ENCODE assay signal across 18 cellular contexts in genomic region chr11:17554487-17554886, GRCh38. TPM values are rescaled to one million over a fixed set of nuclear protein-coding genes. Genes with fewer than 3 reads are reported as not detected.
"Had no signal": no experiment of that assay in that cellular context is flagged by ENCODE, and none has a peak within 500 bp of the region (broad histone marks: within the 10 kb centered on the region; RNA-seq: fewer than 3 reads in every experiment).

No MANE protein-coding gene starts in this region.

- H3K9me3 ChIP-seq: left ventricle myocardium inferior, tibial nerve, vagina had no signal

- H3K27me3 ChIP-seq: cardiac muscle cell, tibial nerve, vagina had no signal

- H3K79me2 ChIP-seq: parathyroid adenoma had no signal

- H3K9ac ChIP-seq: parathyroid adenoma had no signal

- ATAC-seq: activated naive CD4-positive, alpha-beta T cell treated with anti-CD3 and anti-CD28 coated beads, Interleukin-2, amount 50 U/mL, for 72 hours; activated T-cell treated with anti-CD3 and anti-CD28 coated beads, Interleukin-2, amount 50 U/mL, for 4 hours; esophagus mucosa; naive thymus-derived CD8-positive, alpha-beta T cell; stimulated activated naive B cell treated with anti-CD40 and anti-IgM and Interleukin-4, amounts not matched to agents 10 μg/mL and 1 μg/mL and 100 μg/mL, for 72 hours; T-helper 17 cell had no signal

- H3K36me3 ChIP-seq: cardiac muscle cell, left ventricle myocardium inferior, tibial nerve, vagina had no signal

- H3K4me1 ChIP-seq: left ventricle myocardium inferior, parathyroid adenoma, tibial nerve, vagina had no signal

- H3K27ac ChIP-seq: cardiac muscle cell, dorsolateral prefrontal cortex, left ventricle myocardium inferior, parathyroid adenoma, tibial nerve, vagina had no signal

- H2AFZ ChIP-seq: parathyroid adenoma had no signal

- DNase-seq: activated CD4-positive, alpha-beta T cell treated with anti-CD3 and anti-CD28 coated beads, Interleukin-2, amount 50 U/mL, for 1 hour; activated gamma-delta T cell; activated T-cell treated with anti-CD3 and anti-CD28 coated beads, Interleukin-2, amount 50 U/mL, for 4 hours; left ventricle myocardium inferior; stimulated activated CD4-positive, alpha-beta T cell treated with anti-CD3 and anti-CD28 coated beads, Interleukin-15, amount 100 ng/mL, for 24 hours; stimulated activated CD4-positive, alpha-beta T cell treated with anti-CD3 and anti-CD28 coated beads, Interleukin-4, amount 100 ng/mL, for 1 hour; stimulated activated naive B cell treated with anti-CD40 and anti-IgM and Interleukin-4, amounts not matched to agents 10 μg/mL and 1 μg/mL and 100 μg/mL, for 72 hours; T-helper 17 cell had no signal

- H3K4me3 ChIP-seq: cardiac muscle cell, dorsolateral prefrontal cortex, left ventricle myocardium inferior, tibial nerve, vagina had no signal

RNA-seq across cellular contexts. Expression of gene OTOG, which starts 7.4 kb away (rescaled TPM):
- total RNA-seq: activated naive CD4-positive, alpha-beta T cell treated with anti-CD3 and anti-CD28 coated beads, Interleukin-2, amount 50 U/mL, for 72 hours; activated T-cell treated with anti-CD3 and anti-CD28 coated beads, Interleukin-2, amount 50 U/mL, for 4 hours; esophagus mucosa; left ventricle myocardium inferior; naive thymus-derived CD8-positive, alpha-beta T cell; subcutaneous adipose tissue; T-helper 17 cell; tibial nerve; vagina had no signal
- polyA plus RNA-seq: cardiac muscle cell; keratinocyte; naive thymus-derived CD8-positive, alpha-beta T cell had no signal

RNA-seq across cellular contexts. Expression of gene USH1C, which starts 10.3 kb away (rescaled TPM):
- total RNA-seq: activated naive CD4-positive, alpha-beta T cell treated with anti-CD3 and anti-CD28 coated beads, Interleukin-2, amount 50 U/mL, for 72 hours; activated T-cell treated with anti-CD3 and anti-CD28 coated beads, Interleukin-2, amount 50 U/mL, for 4 hours; left ventricle myocardium inferior; naive thymus-derived CD8-positive, alpha-beta T cell; T-helper 17 cell; tibial nerve; vagina had no signal
- polyA plus RNA-seq: cardiac muscle cell; keratinocyte; naive thymus-derived CD8-positive, alpha-beta T cell had no signal
